In the genomic region with DNA sequence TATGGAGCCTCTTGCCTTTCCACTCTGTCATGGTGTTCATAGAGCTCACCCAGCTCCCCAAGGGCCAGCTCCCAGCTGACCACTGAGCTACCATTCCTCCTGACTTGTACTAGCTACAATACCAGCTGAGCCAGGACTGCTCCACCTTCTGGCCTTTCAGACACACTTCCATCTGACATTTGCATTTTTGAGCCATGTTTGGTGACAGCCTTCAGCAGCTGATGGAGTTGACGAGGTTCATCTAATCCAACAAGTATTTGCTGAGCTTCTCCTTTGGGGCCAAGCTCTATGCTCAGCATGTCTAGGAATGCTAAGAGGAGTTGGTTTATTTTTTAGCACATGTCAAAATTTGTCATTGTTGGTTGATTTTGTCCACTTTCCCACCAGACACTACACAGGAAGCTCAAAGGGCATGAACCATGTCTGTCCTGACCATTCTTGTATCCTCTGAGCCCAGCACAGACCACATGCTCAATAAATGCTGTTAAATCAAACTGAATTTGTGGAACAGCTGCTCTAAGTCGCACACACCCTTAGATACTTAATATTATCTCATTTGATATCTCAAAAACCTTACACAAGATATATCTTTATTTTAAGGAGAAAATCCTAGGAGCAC, we compare ENCODE assay signal across 10 cellular contexts.
A peak's percentile ranks its signal among the peaks of the same experiment; 100 is the strongest.
DNase-seq lines count a peak whose midpoint lies in the region; ATAC-seq and TF ChIP-seq lines count a peak whose summit lies in the region.
"Had no signal": no experiment of that assay in that cellular context is flagged by ENCODE, and none has a peak within 500 bp of the region (broad histone marks: within the 10 kb centered on the region; RNA-seq: fewer than 3 reads in every experiment).

No MANE protein-coding gene starts in this region.

- peak; percentile 14 for DNase-seq in fibroblast of peridontal ligament (ENCODE audit: extremely low read depth)
- peak; percentile 48 for DNase-seq in skeletal muscle cell (ENCODE audit: low read depth)
- no peak for DNase-seq in mucosa of gallbladder (ENCODE audit: low spot score)
- DNase-seq in midbrain (lab: John Stamatoyannopoulos, UW), result no peak
- no peak for DNase-seq in DMS153 treated with DMSO at 0.1 percent for 48 hours (lab: John Stamatoyannopoulos, UW; ENCODE audit: unreplicated experiment)
- no peak for DNase-seq in NCI-H187 treated with DMSO at 0.1 percent for 48 hours (lab: John Stamatoyannopoulos, UW)
- DNase-seq: activated naive CD8-positive, alpha-beta T cell treated with anti-CD3 and anti-CD28 coated beads for 36 hours had no signal

- ATAC-seq in GM18868 (IDR thresholded peaks at IDR 0.05; ENCODE audit: unreplicated experiment), result peak; percentile 68
- ATAC-seq: Panc1 had no signal

- TF ChIP-seq CTCF in LNCAP (IDR thresholded peaks at IDR 0.05), result peak; percentile 48; the same call in 1 of the 2 replicates

- no peak overlapping the region for H3K4me3 ChIP-seq in skeletal muscle cell (ENCODE audit: low read depth, low read length)

Comparison
In these comparisons a context has a peak if more than half of its experiments do, and no peak if none do; other contexts are left out.
1. DNase-seq: peak in fibroblast of peridontal ligament (single experiment) and skeletal muscle cell (single experiment); none in mucosa of gallbladder (single experiment), midbrain (single experiment), DMS153 treated with DMSO at 0.1 percent for 48 hours (single experiment) and NCI-H187 treated with DMSO at 0.1 percent for 48 hours (single experiment).